In the genomic region with DNA sequence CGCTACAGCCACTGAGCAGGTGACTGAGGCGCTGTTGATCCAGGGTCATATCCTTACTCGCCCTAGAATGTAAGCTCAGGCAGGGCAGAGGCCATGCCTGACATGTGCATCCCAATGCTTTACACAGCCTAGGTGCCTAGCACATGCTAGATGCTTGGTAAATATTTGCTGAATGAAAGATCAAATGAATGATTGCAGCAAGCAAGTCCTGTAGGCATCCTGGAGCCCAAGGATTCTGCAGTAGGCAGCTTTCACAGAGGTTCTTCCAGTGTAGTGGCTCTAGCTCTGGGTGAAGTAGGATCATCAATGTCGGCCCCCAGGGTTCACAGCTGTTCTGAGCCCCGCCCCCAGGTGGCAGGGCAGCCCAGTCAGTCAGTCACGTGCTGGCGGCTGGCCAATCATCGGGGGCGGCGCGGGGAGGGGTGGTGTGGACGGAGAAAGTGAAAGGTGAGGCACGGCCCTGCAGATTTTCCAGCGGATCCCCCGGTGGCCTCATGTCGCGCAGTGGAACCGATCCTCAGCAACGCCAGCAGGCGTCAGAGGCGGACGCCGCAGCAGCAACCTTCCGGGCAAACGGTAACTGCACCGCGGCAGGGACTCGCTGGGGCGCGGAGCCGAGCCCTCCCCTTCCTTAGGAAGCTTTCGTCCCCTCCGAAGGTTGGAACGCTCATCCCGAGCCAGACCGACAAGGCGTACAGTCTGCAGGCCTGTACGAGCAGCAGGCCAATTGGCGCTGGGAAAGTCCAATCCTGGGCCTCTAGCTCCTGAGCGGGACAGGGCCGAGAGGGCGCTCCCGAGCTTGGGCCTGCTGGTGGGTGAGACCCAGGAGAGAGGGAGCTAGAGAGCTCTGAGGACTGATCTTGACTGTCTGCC, we compare ENCODE assay signal across 8 cellular contexts. TPM values are rescaled to one million over a fixed set of nuclear protein-coding genes. Genes with fewer than 3 reads are reported as not detected.
A peak's percentile ranks its signal among the peaks of the same experiment; 100 is the strongest.
DNase-seq lines count a peak whose midpoint lies in the region; ATAC-seq, FAIRE-seq and TF ChIP-seq lines count a peak whose summit lies in the region.

Gene GALT, plus strand, starts transcription at position 465 of the 873 bp plus-strand sequence. Its CDS starts 30 bp downstream, at position 495.

- DNase-seq in GM12892 (ENCODE audit: insufficient read length) (peak; percentile 94), NCI-H1417 treated with DMSO at 0.1 percent for 48 hours (lab: John Stamatoyannopoulos, UW) (peak; percentile 62), T-helper 1 cell (peak; percentile 90 to 96 (median 92)), adrenal gland (peak; percentile 96 to 99 (median 97)), heart left ventricle (peak; percentile 93 to 99 (median 96)), posterior vena cava (ENCODE audit: low spot score) (peak; percentile 98), upper lobe of left lung (peak; percentile 99 to 100)

- H3K9me3 ChIP-seq in adrenal gland (replicated peaks in 1 of 3) (no peaks in the 10 kb centered on the region), heart left ventricle (no peaks in the 10 kb centered on the region), upper lobe of left lung (no peaks in the 10 kb centered on the region)

- TF ChIP-seq POLR2A in GM12892 (IDR thresholded peaks at IDR 0.05; ENCODE audit: low read depth, low read length) = peak; percentile 66; the same call in 1 of the 2 replicates
- TF ChIP-seq POLR2A in adrenal gland (IDR thresholded peaks at IDR 0.05) = peak; percentile 62 to 82
- TF ChIP-seq POLR2A in heart left ventricle (IDR thresholded peaks at IDR 0.05) = peak in 1 of 2 donors; percentile 72
- peak in 3 of 4 donors; percentile 23 to 75 (median 64) for TF ChIP-seq POLR2A in upper lobe of left lung (IDR thresholded peaks at IDR 0.05)

- H3K4me1 ChIP-seq in adrenal gland (replicated peaks in 1 of 2) = peaks cover 26 to 29% of the 10 kb centered on the region in 2 donors
- H3K4me1 ChIP-seq in heart left ventricle = peaks cover 0 to 37% (median 29%) of the 10 kb centered on the region in 12 donors
- H3K4me1 ChIP-seq in upper lobe of left lung = peaks cover 25 to 31% (median 26%) of the 10 kb centered on the region in 4 donors

- H3K36me3 ChIP-seq in adrenal gland (replicated peaks in 1 of 2) (peaks cover 0 to 26% of the 10 kb centered on the region in 2 donors), heart left ventricle (peaks cover 0 to 29% (median 21%) of the 10 kb centered on the region in 9 donors), upper lobe of left lung (peaks cover 8 to 24% (median 15%) of the 10 kb centered on the region in 4 donors)

- H3K4me3 ChIP-seq in adrenal gland = peak within 1 kb of the TSS; percentile 18 to 79 (median 56)
- peak within 1 kb of the TSS; percentile 38 to 96 (median 80) for H3K4me3 ChIP-seq in heart left ventricle
- peak within 1 kb of the TSS; percentile 52 to 92 (median 76) for H3K4me3 ChIP-seq in upper lobe of left lung

- ATAC-seq in HG02798 (IDR thresholded peaks at IDR 0.05; ENCODE audit: poor library complexity, unreplicated experiment) (peak; percentile 92), heart left ventricle (peak; percentile 79 to 89 (median 86)), upper lobe of left lung (ENCODE audit: low FRiP score in 2 of 2) (peak; percentile 94)

- H3K27ac ChIP-seq in adrenal gland (peak within 1 kb of the TSS; percentile 69 to 96 (median 84)), heart left ventricle (peak within 1 kb of the TSS; percentile 54 to 96 (median 93)), upper lobe of left lung (peak within 1 kb of the TSS; percentile 76 to 91 (median 83))

- FAIRE-seq in GM12892 (lab: Jason Lieb, UNC) = peak; percentile 97

- TF ChIP-seq EP300 in upper lobe of left lung (IDR thresholded peaks at IDR 0.05) = no peak

- 4 to 60% (median 26%) methylated on average over 3 to 43 of the region's 43 CpGs for WGBS in adrenal gland, 4 donors
- WGBS in heart left ventricle, 4 donors = 5 to 10% (median 6%) methylated on average over 21 to 43 of the region's 43 CpGs
- 5 to 36% methylated on average over 5 to 38 of the region's 43 CpGs for WGBS in upper lobe of left lung, 2 donors

- H3K27me3 ChIP-seq in adrenal gland = no peaks in the 10 kb centered on the region
- no peaks in the 10 kb centered on the region for H3K27me3 ChIP-seq in heart left ventricle
- no peaks in the 10 kb centered on the region for H3K27me3 ChIP-seq in upper lobe of left lung

- TF ChIP-seq CTCF in adrenal gland (IDR thresholded peaks at IDR 0.05) (peak in 4 of 6 experiments; percentile 30 to 57 (median 32)), heart left ventricle (IDR thresholded peaks at IDR 0.05) (peak; percentile 13 to 57 (median 36)), upper lobe of left lung (IDR thresholded peaks at IDR 0.05) (peak; percentile 19 to 73 (median 66))

- intact Hi-C loops in adrenal gland (cut with DNase I) (no loop called here), heart left ventricle (cut with DNase I) (no loop called here), posterior vena cava (cut with DNase I) (no loop called here)

RNA-seq across cellular contexts. Expression of gene GALT, which starts in this region (rescaled TPM):
- polyA plus RNA-seq in GM12892 (2012; ENCODE audit: missing spikeins) = 22.8 TPM
- total RNA-seq in adrenal gland (100 to 1,000 TPM in 1 of 8 donors, 10 to 100 TPM in 7; 48.6 to 101 (median 80.5) TPM), heart left ventricle (10 to 100 TPM; 33.2 to 67.9 (median 41.2) TPM), posterior vena cava (10 to 100 TPM; 22.2 to 33.0 TPM), upper lobe of left lung (100 to 1,000 TPM in 1 of 6 donors, 10 to 100 TPM in 5; 33.4 to 141 (median 44.3) TPM)
- polyA plus RNA-seq in adrenal gland (100 to 1,000 TPM in 2 of 3 donors, 10 to 100 TPM in 1; 37.5 to 147 (median 110) TPM), heart left ventricle (10 to 100 TPM; 16.8 to 44.5 TPM)

Comparison
In these comparisons a context has a peak if more than half of its experiments do, and no peak if none do; other contexts are left out.
1. Peak in every context shown above with its lines: DNase-seq, ATAC-seq, H3K4me3 ChIP-seq and H3K27ac ChIP-seq.